8 cellular contexts compared by ENCODE assay signal in the genomic region with DNA sequence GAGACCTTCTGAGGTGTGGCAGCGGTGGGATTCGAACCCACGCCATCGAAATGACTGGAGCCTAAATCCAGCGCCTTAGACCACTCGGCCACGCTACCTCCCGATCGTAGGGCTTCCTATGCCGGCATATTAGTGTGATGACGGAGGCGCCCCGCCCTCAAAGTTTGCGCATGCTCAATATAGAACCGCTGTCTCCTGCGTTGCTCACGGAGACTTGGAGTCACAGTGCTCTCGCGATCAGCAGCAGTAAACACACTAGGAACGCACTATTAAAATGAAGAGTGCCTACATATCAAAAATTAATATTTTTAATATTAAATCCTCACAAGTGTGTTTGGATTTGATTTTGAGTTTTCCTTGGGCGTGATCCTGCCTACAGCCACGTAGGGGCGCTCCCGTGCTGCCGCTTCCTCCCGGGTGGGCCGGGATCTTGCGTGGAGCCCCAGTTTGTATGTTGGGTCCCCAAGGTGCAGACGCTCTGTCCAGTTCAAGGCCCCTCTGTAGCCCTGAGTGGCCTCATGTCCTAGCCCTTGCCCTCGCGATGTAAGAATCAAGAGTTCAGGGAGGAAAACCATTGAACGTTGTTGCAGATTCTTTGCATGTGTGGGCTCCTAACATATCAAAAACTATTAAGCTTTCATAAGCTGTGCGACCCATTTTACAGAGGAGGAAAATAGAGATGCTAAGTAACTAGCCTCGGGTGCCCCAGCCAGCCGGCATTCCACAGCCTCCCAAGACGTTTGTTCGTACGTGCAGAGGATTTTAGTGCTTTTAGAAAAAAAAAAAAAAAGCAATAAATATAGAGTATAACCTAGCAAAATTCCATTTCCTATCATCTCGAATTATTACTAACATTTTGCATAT. TPM values are rescaled to one million over a fixed set of nuclear protein-coding genes. Genes with fewer than 3 reads are reported as not detected.
DNase-seq lines count a peak whose midpoint lies in the region; ATAC-seq and TF ChIP-seq lines count a peak whose summit lies in the region.

No MANE protein-coding gene starts in this region.

- H3K9me3 ChIP-seq in colonic mucosa = no peaks in the 10 kb centered on the region

- H3K4me1 Mint-ChIP-seq in activated CD4-positive, alpha-beta T cell treated with anti-CD3 and anti-CD28 coated beads, Interleukin-2, amount 10 ng/mL, durations not matched to agents 7 days and 5 days = peaks cover 56% of the 10 kb centered on the region

- peak overlapping the region; percentile 66 for H3K4me3 ChIP-seq in GM06990 (replicated peaks; ENCODE audit: low read depth, low read length)
- peak overlapping the region; percentile 33 for H3K4me3 ChIP-seq in colonic mucosa

- H3K36me3 Mint-ChIP-seq in activated CD4-positive, alpha-beta T cell treated with anti-CD3 and anti-CD28 coated beads, Interleukin-2, amount 10 ng/mL, durations not matched to agents 7 days and 5 days (ENCODE audit: low read depth) = peaks cover 12% of the 10 kb centered on the region

- CTCF ChIA-PET in activated CD4-positive, alpha-beta T cell treated with anti-CD3 and anti-CD28 coated beads, Interleukin-2, amount 10 ng/mL, durations not matched to agents 7 days and 5 days (lab: Charles Lee) = interaction anchor here (0.6 to 4.9 kb wide), 9 partner anchors 10 to 1304 kb away, joined by 3 to 37 read pairs (median 5); a partner anchor contains a TSS

- H3K4me1 ChIP-seq in colonic mucosa = no peaks in the 10 kb centered on the region

- H3K27me3 ChIP-seq in GM06990 (replicated peaks; ENCODE audit: control insufficient read depth, insufficient read depth, low read length) (no peaks in the 10 kb centered on the region), colonic mucosa (no peaks in the 10 kb centered on the region)

- ATAC-seq in HG03439 (IDR thresholded peaks at IDR 0.05; ENCODE audit: unreplicated experiment) (peak; percentile 39), HG02870 (IDR thresholded peaks at IDR 0.05; ENCODE audit: unreplicated experiment) (no peak)

- H3K27ac ChIP-seq in colonic mucosa = peak overlapping the region; percentile 42

- peak; percentile 87 for DNase-seq in GM06990 (ENCODE audit: extremely low read depth, insufficient read length)
- peak; percentile 87 for DNase-seq in NCI-H69 (lab: John Stamatoyannopoulos, UW)
- peak; percentile 90 for DNase-seq in activated CD4-positive, alpha-beta T cell treated with anti-CD3 and anti-CD28 coated beads, Interleukin-2, amount 10 ng/mL, durations not matched to agents 7 days and 5 days
- DNase-seq in colonic mucosa = peak; percentile 93
- DNase-seq in left kidney (ENCODE audit: low read depth, low spot score) = peak; percentile 96
- peak; percentile 72 to 95 (median 87) for DNase-seq in stimulated activated CD4-positive, alpha-beta T cell treated with anti-CD3 and anti-CD28 coated beads, Interleukin-1b, Interleukin-23, amount 100 ng/mL, for 24 hours (ENCODE audit: low read depth in 4 of 4, low spot score in 1 of 4)

- peaks cover 8% of the 10 kb centered on the region for H3K9me3 Mint-ChIP-seq in activated CD4-positive, alpha-beta T cell treated with anti-CD3 and anti-CD28 coated beads, Interleukin-2, amount 10 ng/mL, durations not matched to agents 7 days and 5 days

- POLR2A ChIA-PET in activated CD4-positive, alpha-beta T cell treated with anti-CD3 and anti-CD28 coated beads, Interleukin-2, amount 10 ng/mL, durations not matched to agents 7 days and 5 days (lab: Charles Lee) = no interaction called here

- H3K36me3 ChIP-seq in GM06990 (ENCODE audit: control insufficient read depth, insufficient read depth, low read length) = no peaks in the 10 kb centered on the region
- H3K36me3 ChIP-seq in colonic mucosa = no peaks in the 10 kb centered on the region

- H3K9ac ChIP-seq in colonic mucosa (ENCODE audit: low read depth in 2 of 2, low read length in 2 of 2) = peak overlapping the region in 1 of 2 donors; percentile 61

- TF ChIP-seq CTCF in GM06990 (IDR thresholded peaks at IDR 0.05; ENCODE audit: insufficient read depth, low read length, poor library complexity, severe bottlenecking) = peak; percentile 90
- peak; percentile 93 for TF ChIP-seq CTCF in colonic mucosa (IDR thresholded peaks at IDR 0.05)

- intact Hi-C loops in colonic mucosa (cut with DNase I) = loop anchor here (2.0 kb wide), 1 partner anchor 101 kb away; a partner anchor contains a TSS

- peak overlapping the region; percentile 79 for H3K4me3 Mint-ChIP-seq in activated CD4-positive, alpha-beta T cell treated with anti-CD3 and anti-CD28 coated beads, Interleukin-2, amount 10 ng/mL, durations not matched to agents 7 days and 5 days

- H3K27ac Mint-ChIP-seq in activated CD4-positive, alpha-beta T cell treated with anti-CD3 and anti-CD28 coated beads, Interleukin-2, amount 10 ng/mL, durations not matched to agents 7 days and 5 days = peak overlapping the region; percentile 92

- peaks cover 2% of the 10 kb centered on the region for H3K27me3 Mint-ChIP-seq in activated CD4-positive, alpha-beta T cell treated with anti-CD3 and anti-CD28 coated beads, Interleukin-2, amount 10 ng/mL, durations not matched to agents 7 days and 5 days

RNA-seq across cellular contexts. Expression of a gene that starts 10.2 kb away (rescaled TPM):
- 10 to 100 TPM; 21.9 to 23.8 TPM for total RNA-seq in activated CD4-positive, alpha-beta T cell treated with anti-CD3 and anti-CD28 coated beads, Interleukin-2, amount 10 ng/mL, durations not matched to agents 7 days and 5 days
- total RNA-seq in colonic mucosa = 10 to 100 TPM; 25.8 to 53.4 TPM

RNA-seq across cellular contexts. Expression of a gene that starts 33.6 kb away (rescaled TPM):
- total RNA-seq in activated CD4-positive, alpha-beta T cell treated with anti-CD3 and anti-CD28 coated beads, Interleukin-2, amount 10 ng/mL, durations not matched to agents 7 days and 5 days = under 1 TPM in 1 of 2 experiments, not detected in 1; 0.22 TPM
- not detected for total RNA-seq in colonic mucosa
